In genomic region chr17:48012151-48012520, GRCh38 we compare ENCODE assay signal across 8 cellular contexts. TPM values are rescaled to one million over a fixed set of nuclear protein-coding genes. Genes with fewer than 3 reads are reported as not detected.
DNase-seq lines count a peak whose midpoint lies in the region; ATAC-seq and TF ChIP-seq lines count a peak whose summit lies in the region.

No MANE protein-coding gene starts in this region.

- H3K36me3 ChIP-seq in HUES6 (ENCODE audit: control insufficient read depth, insufficient read depth, low read length) = no peaks in the 10 kb centered on the region

- peaks cover 48% of the 10 kb centered on the region for H3K27me3 Mint-ChIP-seq in Calu3 (ENCODE audit: unreplicated experiment)
- H3K27me3 Mint-ChIP-seq in activated naive CD4-positive, alpha-beta T cell treated with anti-CD3 and anti-CD28 coated beads, Interleukin-2, amount 10 ng/mL, durations not matched to agents 7 days and 5 days = peaks cover 67% of the 10 kb centered on the region

- CTCF ChIA-PET in Calu3 (lab: Charles Lee) = interaction anchor here (0.6 to 1.9 kb wide), 11 partner anchors 9 to 169 kb away, joined by 3 to 10 read pairs (median 5); partner anchors contain the start of gene PRR15L
- CTCF ChIA-PET in activated naive CD4-positive, alpha-beta T cell treated with anti-CD3 and anti-CD28 coated beads, Interleukin-2, amount 10 ng/mL, durations not matched to agents 7 days and 5 days (lab: Charles Lee) = interaction anchor here (0.9 to 10.4 kb wide), 9 partner anchors 9 to 176 kb away, joined by 3 to 110 read pairs (median 4); partner anchors contain the start of genes CDK5RAP3 and SCRN2

- peak overlapping the region; percentile 74 for H3K4me3 Mint-ChIP-seq in Calu3 (ENCODE audit: low read depth, unreplicated experiment)
- peak overlapping the region; percentile 64 for H3K4me3 Mint-ChIP-seq in activated naive CD4-positive, alpha-beta T cell treated with anti-CD3 and anti-CD28 coated beads, Interleukin-2, amount 10 ng/mL, durations not matched to agents 7 days and 5 days

- under 1% methylated on average over 34 of the region's 34 CpGs for WGBS in right cardiac atrium

- H3K27ac ChIP-seq in HUES6 (ENCODE audit: low read depth, low read length) (no peak overlapping the region), right cardiac atrium (ENCODE audit: low read length) (no peak overlapping the region), skin epidermis (no peak overlapping the region)

- ATAC-seq in right cardiac atrium = peak; percentile 51 to 59
- ATAC-seq in GM18519 (IDR thresholded peaks at IDR 0.05; ENCODE audit: low FRiP score, unreplicated experiment) = no peak
- ATAC-seq in HG03095 (IDR thresholded peaks at IDR 0.05; ENCODE audit: unreplicated experiment) = no peak

- no TSS peak for BruUV-seq in Calu3 (replicated peaks; lab: Mats Ljungman, UMichigan)

- H3K36me3 Mint-ChIP-seq in Calu3 (ENCODE audit: insufficient read depth, unreplicated experiment) = peaks cover 13% of the 10 kb centered on the region
- no peaks in the 10 kb centered on the region for H3K36me3 Mint-ChIP-seq in activated naive CD4-positive, alpha-beta T cell treated with anti-CD3 and anti-CD28 coated beads, Interleukin-2, amount 10 ng/mL, durations not matched to agents 7 days and 5 days

- H3K4me1 Mint-ChIP-seq in Calu3 (ENCODE audit: low read depth, unreplicated experiment) = peaks cover 17% of the 10 kb centered on the region
- peaks cover 33% of the 10 kb centered on the region for H3K4me1 Mint-ChIP-seq in activated naive CD4-positive, alpha-beta T cell treated with anti-CD3 and anti-CD28 coated beads, Interleukin-2, amount 10 ng/mL, durations not matched to agents 7 days and 5 days

- no peak for TF ChIP-seq CTCF in Calu3 (IDR thresholded peaks at IDR 0.05; ENCODE audit: unreplicated experiment)

- H3K9me3 ChIP-seq in HUES6 (ENCODE audit: control insufficient read depth, insufficient read depth, low read depth, low read length) = no peaks in the 10 kb centered on the region
- H3K9me3 ChIP-seq in right cardiac atrium (ENCODE audit: control insufficient read depth, low read length) = no peaks in the 10 kb centered on the region

- peaks cover 18% of the 10 kb centered on the region for H3K27me3 ChIP-seq in HUES6 (ENCODE audit: control insufficient read depth, insufficient read depth, low read length)
- H3K27me3 ChIP-seq in right cardiac atrium (ENCODE audit: control insufficient read depth, insufficient read depth) = no peaks in the 10 kb centered on the region

- peak overlapping the region; percentile 72 for H3K4me3 ChIP-seq in HUES6 (ENCODE audit: low read depth, low read length)
- H3K4me3 ChIP-seq in right cardiac atrium (ENCODE audit: low read length) = peak overlapping the region; percentile 50
- H3K4me3 ChIP-seq in skin epidermis = peak overlapping the region; percentile 7 to 34 (median 24)

- peak; percentile 64 for DNase-seq in Calu3
- peak; percentile 55 for DNase-seq in RPMI7951 (ENCODE audit: low read depth)
- peak; percentile 77 for DNase-seq in activated naive CD4-positive, alpha-beta T cell treated with anti-CD3 and anti-CD28 coated beads, Interleukin-2, amount 10 ng/mL, durations not matched to agents 7 days and 5 days
- peak; percentile 46 to 79 (median 77) for DNase-seq in right cardiac atrium

- H3K27ac Mint-ChIP-seq in Calu3 (ENCODE audit: unreplicated experiment) = peak overlapping the region; percentile 13
- H3K27ac Mint-ChIP-seq in activated naive CD4-positive, alpha-beta T cell treated with anti-CD3 and anti-CD28 coated beads, Interleukin-2, amount 10 ng/mL, durations not matched to agents 7 days and 5 days = no peak overlapping the region

- H3K4me1 ChIP-seq in HUES6 (ENCODE audit: control insufficient read depth, insufficient read depth, low read length) (peaks cover 27% of the 10 kb centered on the region), right cardiac atrium (ENCODE audit: control insufficient read depth, insufficient read depth, low read length) (no peaks in the 10 kb centered on the region)

- intact Hi-C loops in Calu3 (cut with micrococcal nuclease; ENCODE audit: unreplicated experiment) (no loop called here), right cardiac atrium (cut with DNase I) (no loop called here)

- H3K9me3 Mint-ChIP-seq in Calu3 (ENCODE audit: low read depth, unreplicated experiment) = no peaks in the 10 kb centered on the region
- H3K9me3 Mint-ChIP-seq in activated naive CD4-positive, alpha-beta T cell treated with anti-CD3 and anti-CD28 coated beads, Interleukin-2, amount 10 ng/mL, durations not matched to agents 7 days and 5 days = no peaks in the 10 kb centered on the region

- peak overlapping the region; percentile 46 for H3K9ac ChIP-seq in HUES6 (ENCODE audit: low read length)

RNA-seq across cellular contexts. Expression of gene COPZ2, which starts 25.5 kb away (rescaled TPM):
- 1.1 and 1.2 TPM in 2 replicates for total RNA-seq in Calu3 (2022)
- total RNA-seq in RPMI7951 (2014; rRNA removed; shearing (Covaris generic)) = 40.3 and 41.7 TPM in 2 replicates
- 10 to 100 TPM; 51.8 to 74.8 (median 68.4) TPM for total RNA-seq in right cardiac atrium
- polyA plus RNA-seq in right cardiac atrium = 55.4 TPM

RNA-seq across cellular contexts. Expression of gene NFE2L1, which starts 36.0 kb away (rescaled TPM):
- 216 and 247 TPM in 2 replicates for total RNA-seq in Calu3 (2022)
- 28.4 and 35.2 TPM in 2 replicates for total RNA-seq in RPMI7951 (2014; rRNA removed; shearing (Covaris generic))
- 100 to 1,000 TPM; 603 to 811 (median 785) TPM for total RNA-seq in right cardiac atrium
- 661 TPM for polyA plus RNA-seq in right cardiac atrium

RNA-seq across cellular contexts. Expression of gene CDK5RAP3, which starts 41.2 kb away (rescaled TPM):
- 431 and 457 TPM in 2 replicates for total RNA-seq in Calu3 (2022)
- total RNA-seq in RPMI7951 (2014; rRNA removed; shearing (Covaris generic)) = 41.6 and 44.0 TPM in 2 replicates
- total RNA-seq in right cardiac atrium = 10 to 100 TPM; 56.8 to 66.8 (median 64.9) TPM
- 54.3 TPM for polyA plus RNA-seq in right cardiac atrium

RNA-seq across cellular contexts. Expression of gene PRR15L, which starts 54.5 kb away (rescaled TPM):
- total RNA-seq in Calu3 (2022) (30.2 and 49.1 TPM in 2 replicates), right cardiac atrium (not detected)
- total RNA-seq in RPMI7951 (2014; rRNA removed; shearing (Covaris generic)) = not detected in 2 replicates
- not detected for polyA plus RNA-seq in right cardiac atrium

Comparison
In these comparisons a context has a peak if more than half of its experiments do, and no peak if none do; other contexts are left out.
1. ATAC-seq: peak in right cardiac atrium (2 of 2); none in GM18519 (single experiment) and HG03095 (single experiment).
2. RNA of gene COPZ2, which starts 25.5 kb away (total RNA-seq): 51.8 to 74.8 TPM in right cardiac atrium and 40.3 to 41.7 TPM in RPMI7951; 1.1 to 1.2 TPM in Calu3; every median in the first group is over 10 times any median in the second.
3. Peak in every context shown above with its lines, with median percentiles within 50 percentile points of each other: DNase-seq and H3K4me3 ChIP-seq.